Comparison of ENCODE assay signal across 1 cellular context in genomic region chr7:105857009-105857952, GRCh38.
TF ChIP-seq lines count a peak whose summit lies in the region.

No MANE protein-coding gene starts in this region.

TF ChIP-seq in HepG2, 621 proteins besides CTCF, POLR2A, EP300 and RAD21 (continued from another document and continues in another):
- TF ChIP-seq ZNF710 (CRISPR knock-in tag; IDR thresholded peaks at IDR 0.05; ENCODE audit: borderline replicate concordance) (0 out of 2 replicates have a peak, but pooled peaks have one; percentile 33), ZBTB2 (CRISPR knock-in tag; IDR thresholded peaks at IDR 0.05; ENCODE audit: low read depth) (no peak), ZNF615 (CRISPR knock-in tag; IDR thresholded peaks at IDR 0.05; ENCODE audit: borderline replicate concordance) (no peak), PRDM4 (CRISPR knock-in tag; IDR thresholded peaks at IDR 0.05; ENCODE audit: borderline replicate concordance) (no peak), THAP7 (CRISPR knock-in tag; IDR thresholded peaks at IDR 0.05) (no peak), ZNF24 (IDR thresholded peaks at IDR 0.05) (peak; percentile 73; the same call in 1 of the 2 replicates), ZFX (CRISPR knock-in tag; IDR thresholded peaks at IDR 0.05; ENCODE audit: low read depth) (no peak), ZNF713 (CRISPR knock-in tag; IDR thresholded peaks at IDR 0.05) (no peak), HOXA9 (CRISPR knock-in tag; IDR thresholded peaks at IDR 0.05; ENCODE audit: borderline replicate concordance) (no peak), ZNF142 (CRISPR knock-in tag; IDR thresholded peaks at IDR 0.05) (no peak), NKX3-1 (CRISPR knock-in tag; IDR thresholded peaks at IDR 0.05) (no peak), MXI1 (IDR thresholded peaks at IDR 0.05; ENCODE audit: borderline replicate concordance, low read depth, low read length) (no peak), ZNF101 (CRISPR knock-in tag; IDR thresholded peaks at IDR 0.05; ENCODE audit: borderline replicate concordance, low read depth) (no peak), THAP11 (CRISPR knock-in tag; IDR thresholded peaks at IDR 0.05) (no peak), TCF7L2 (IDR thresholded peaks at IDR 0.05; ENCODE audit: low read depth, low read length) (no peak), ZNF800 (CRISPR knock-in tag; IDR thresholded peaks at IDR 0.05) (no peak), ZNF335 (CRISPR knock-in tag; IDR thresholded peaks at IDR 0.05) (no peak), ZMAT3 (CRISPR knock-in tag; conservative IDR thresholded peaks at IDR 0.05) (no peak), DZIP1 (CRISPR knock-in tag; IDR thresholded peaks at IDR 0.05) (no peak), PAXIP1 (CRISPR knock-in tag; conservative IDR thresholded peaks at IDR 0.05) (0 out of 2 replicates have a peak, but pooled peaks have one; percentile 13), ZNF224 (CRISPR knock-in tag; IDR thresholded peaks at IDR 0.05) (no peak), ZSCAN22 (CRISPR knock-in tag; IDR thresholded peaks at IDR 0.05) (no peak), HMG20A (CRISPR knock-in tag; IDR thresholded peaks at IDR 0.05; ENCODE audit: borderline replicate concordance) (peak; percentile 47; the same call in 1 of the 2 replicates), GPBP1L1 (CRISPR knock-in tag; IDR thresholded peaks at IDR 0.05) (no peak), ZGPAT (CRISPR knock-in tag; IDR thresholded peaks at IDR 0.05) (no peak), PPARG (CRISPR knock-in tag; conservative IDR thresholded peaks at IDR 0.05) (0 out of 2 replicates have a peak, but pooled peaks have one; percentile 25)
